In genomic region chr16:85800321-85800669, GRCh38 we compare ENCODE assay signal across 8 cellular contexts. TPM values are rescaled to one million over a fixed set of nuclear protein-coding genes. Genes with fewer than 3 reads are reported as not detected.
DNase-seq lines count a peak whose midpoint lies in the region; ATAC-seq, FAIRE-seq and TF ChIP-seq lines count a peak whose summit lies in the region.

No MANE protein-coding gene starts in this region.

- H3K27ac Mint-ChIP-seq in CD4-positive, alpha-beta memory T cell = peak overlapping the region; percentile 91 to 97 (median 97)
- H3K27ac Mint-ChIP-seq in activated naive CD4-positive, alpha-beta T cell treated with anti-CD3 and anti-CD28 coated beads for 36 hours = peak overlapping the region; percentile 84

- H3K4me2 ChIP-seq in hepatocyte = peak overlapping the region; percentile 94

- intact Hi-C loops in CD4-positive, alpha-beta memory T cell (cut with micrococcal nuclease) = no loop called here
- intact Hi-C loops in activated naive CD4-positive, alpha-beta T cell treated with anti-CD3 and anti-CD28 coated beads for 36 hours (cut with micrococcal nuclease) = no loop called here

- FAIRE-seq in urothelium cell line (lab: Jason Lieb, UNC) = no peak

- no peak for TF ChIP-seq CTCF in hepatocyte (IDR thresholded peaks at IDR 0.05; ENCODE audit: poor library complexity)

- peaks cover 40% of the 10 kb centered on the region for H3K36me3 ChIP-seq in CD4-positive, alpha-beta memory T cell (ENCODE audit: insufficient read depth, low read length)
- no peaks in the 10 kb centered on the region for H3K36me3 ChIP-seq in hepatocyte (replicated peaks; ENCODE audit: insufficient read depth, low read depth)

- peak overlapping the region; percentile 15 for H2AFZ ChIP-seq in hepatocyte

- H3K36me3 Mint-ChIP-seq in CD4-positive, alpha-beta memory T cell = peaks cover 49 to 73% of the 10 kb centered on the region in 2 donors
- H3K36me3 Mint-ChIP-seq in activated naive CD4-positive, alpha-beta T cell treated with anti-CD3 and anti-CD28 coated beads for 36 hours (ENCODE audit: low read depth) = peaks cover 48% of the 10 kb centered on the region

- H3K4me3 Mint-ChIP-seq in CD4-positive, alpha-beta memory T cell = peak overlapping the region; percentile 81 to 89 (median 88)
- H3K4me3 Mint-ChIP-seq in activated naive CD4-positive, alpha-beta T cell treated with anti-CD3 and anti-CD28 coated beads for 36 hours = peak overlapping the region; percentile 86

- no peak for DNase-seq in CD4-positive, alpha-beta memory T cell
- peak; percentile 40 for DNase-seq in activated naive CD4-positive, alpha-beta T cell treated with anti-CD3 and anti-CD28 coated beads for 36 hours
- peak; percentile 68 for DNase-seq in hepatocyte (ENCODE audit: low spot score)
- DNase-seq in stimulated activated CD4-positive, alpha-beta T cell treated with anti-CD3 and anti-CD28 coated beads, Interleukin-1b, Interleukin-23, amount 100 ng/mL, for 48 hours = peak; percentile 17
- no peak for DNase-seq in urothelium cell line (ENCODE audit: low spot score)
- no peak for DNase-seq in NCI-H1694 (lab: John Stamatoyannopoulos, UW)

- H3K9me2 ChIP-seq in hepatocyte (replicated peaks; ENCODE audit: insufficient read depth) = no peaks in the 10 kb centered on the region

- POLR2A ChIA-PET in CD4-positive, alpha-beta memory T cell (lab: Charles Lee; ENCODE audit: partially characterized antibody) = no interaction called here

- WGBS in hepatocyte (ENCODE audit: low lambda C conversion rate, missing lambda C conversion rate) = 15% methylated on average over 9 of the region's 9 CpGs

- peaks cover 79% of the 10 kb centered on the region for H3K79me2 ChIP-seq in hepatocyte

- peaks cover 29% of the 10 kb centered on the region for H3K4me1 ChIP-seq in CD4-positive, alpha-beta memory T cell (ENCODE audit: insufficient read depth, low read length)
- peaks cover 11% of the 10 kb centered on the region for H3K4me1 ChIP-seq in hepatocyte (ENCODE audit: insufficient read depth)

- H3K4me3 ChIP-seq in CD4-positive, alpha-beta memory T cell (ENCODE audit: low read length in 2 of 2) = peak overlapping the region; percentile 58 to 67
- H3K4me3 ChIP-seq in hepatocyte = peak overlapping the region; percentile 70

- peaks cover 37 to 60% (median 49%) of the 10 kb centered on the region in 4 donors for H3K4me1 Mint-ChIP-seq in CD4-positive, alpha-beta memory T cell
- peaks cover 53% of the 10 kb centered on the region for H3K4me1 Mint-ChIP-seq in activated naive CD4-positive, alpha-beta T cell treated with anti-CD3 and anti-CD28 coated beads for 36 hours (ENCODE audit: low read depth)

- ATAC-seq in HG03378 (IDR thresholded peaks at IDR 0.05; ENCODE audit: unreplicated experiment) (peak; percentile 7), HG03457 (IDR thresholded peaks at IDR 0.05; ENCODE audit: unreplicated experiment) (no peak)

- no peaks in the 10 kb centered on the region for H3K27me3 ChIP-seq in CD4-positive, alpha-beta memory T cell (ENCODE audit: insufficient read depth, low read length)
- no peaks in the 10 kb centered on the region for H3K27me3 ChIP-seq in hepatocyte

- peak overlapping the region; percentile 97 for H3K27ac ChIP-seq in CD4-positive, alpha-beta memory T cell (ENCODE audit: low read depth, low read length)
- peak overlapping the region; percentile 97 for H3K27ac ChIP-seq in hepatocyte

- H4K20me1 ChIP-seq in hepatocyte (ENCODE audit: insufficient read depth, poor library complexity, severe bottlenecking) = peaks cover 22% of the 10 kb centered on the region

- CTCF ChIA-PET in CD4-positive, alpha-beta memory T cell (lab: Charles Lee; ENCODE audit: partially characterized antibody) = interaction anchor here (0.9 kb wide), 1 partner anchor 19 kb away, joined by 3 read pairs; no protein-coding TSS in a partner anchor
- CTCF ChIA-PET in activated naive CD4-positive, alpha-beta T cell treated with anti-CD3 and anti-CD28 coated beads for 36 hours (lab: Charles Lee) = interaction anchor here (1.0 kb wide), 2 partner anchors 19 to 21 kb away, joined by 3 read pairs; no protein-coding TSS in a partner anchor

- H3K27me3 Mint-ChIP-seq in CD4-positive, alpha-beta memory T cell = no peaks in the 10 kb centered on the region
- H3K27me3 Mint-ChIP-seq in activated naive CD4-positive, alpha-beta T cell treated with anti-CD3 and anti-CD28 coated beads for 36 hours (ENCODE audit: low read depth) = no peaks in the 10 kb centered on the region

- no peaks in the 10 kb centered on the region for H3K9me3 Mint-ChIP-seq in CD4-positive, alpha-beta memory T cell
- H3K9me3 Mint-ChIP-seq in activated naive CD4-positive, alpha-beta T cell treated with anti-CD3 and anti-CD28 coated beads for 36 hours = no peaks in the 10 kb centered on the region

- no peaks in the 10 kb centered on the region for H3K9me3 ChIP-seq in CD4-positive, alpha-beta memory T cell (ENCODE audit: control insufficient read depth in 1 of 2, low read length in 2 of 2)
- H3K9me3 ChIP-seq in hepatocyte (ENCODE audit: low read depth) = no peaks in the 10 kb centered on the region

RNA-seq across cellular contexts. Expression of gene COX4I1, which starts 0.8 kb away (rescaled TPM):
- 100 to 1,000 TPM; 490 to 521 TPM for total RNA-seq in CD4-positive, alpha-beta memory T cell
- polyA plus RNA-seq in CD4-positive, alpha-beta memory T cell = 1,000 to 10,000 TPM in 1 of 2 donors, 100 to 1,000 TPM in 1; 904 to 1,127 TPM
- 100 to 1,000 TPM; 563 to 568 TPM for total RNA-seq in activated naive CD4-positive, alpha-beta T cell treated with anti-CD3 and anti-CD28 coated beads for 36 hours
- total RNA-seq in hepatocyte = 449 and 496 TPM in 2 replicates
- polyA plus RNA-seq in hepatocyte = 655 and 694 TPM in 2 replicates

RNA-seq across cellular contexts. Expression of gene EMC8, which starts 1.0 kb away (rescaled TPM):
- 10 to 100 TPM; 22.7 to 22.8 TPM for total RNA-seq in CD4-positive, alpha-beta memory T cell
- 10 to 100 TPM; 22.1 to 22.7 TPM for polyA plus RNA-seq in CD4-positive, alpha-beta memory T cell
- total RNA-seq in activated naive CD4-positive, alpha-beta T cell treated with anti-CD3 and anti-CD28 coated beads for 36 hours = 10 to 100 TPM; 28.5 to 31.6 TPM
- 35.0 and 40.6 TPM in 2 replicates for total RNA-seq in hepatocyte
- 46.5 and 50.6 TPM in 2 replicates for polyA plus RNA-seq in hepatocyte

RNA-seq across cellular contexts. Expression of gene C16orf74, which starts 49.4 kb away (rescaled TPM):
- total RNA-seq in CD4-positive, alpha-beta memory T cell = 10 to 100 TPM; 11.7 to 13.6 TPM
- polyA plus RNA-seq in CD4-positive, alpha-beta memory T cell = 10 to 100 TPM; 15.0 to 16.5 TPM
- under 1 TPM; 0.50 to 0.64 TPM for total RNA-seq in activated naive CD4-positive, alpha-beta T cell treated with anti-CD3 and anti-CD28 coated beads for 36 hours
- total RNA-seq in hepatocyte = 1.4 and 5.3 TPM in 2 replicates
- polyA plus RNA-seq in hepatocyte = 7.8 and 11.5 TPM in 2 replicates

Comparison
In these comparisons a context has a peak if more than half of its experiments do, and no peak if none do; other contexts are left out.
1. DNase-seq: peak in activated naive CD4-positive, alpha-beta T cell treated with anti-CD3 and anti-CD28 coated beads for 36 hours (single experiment), hepatocyte (single experiment) and stimulated activated CD4-positive, alpha-beta T cell treated with anti-CD3 and anti-CD28 coated beads, Interleukin-1b, Interleukin-23, amount 100 ng/mL, for 48 hours (single experiment); none in CD4-positive, alpha-beta memory T cell (0 of 5), urothelium cell line (single experiment) and NCI-H1694 (single experiment).